17 cellular contexts compared by ENCODE assay signal in genomic region chr2:231130657-231131056, GRCh38. TPM values are rescaled to one million over a fixed set of nuclear protein-coding genes. Genes with fewer than 3 reads are reported as not detected.
DNase-seq lines count a peak whose midpoint lies in the region; ATAC-seq, FAIRE-seq and TF ChIP-seq lines count a peak whose summit lies in the region.
"Had no signal": no experiment of that assay in that cellular context is flagged by ENCODE, and none has a peak within 500 bp of the region (broad histone marks: within the 10 kb centered on the region; RNA-seq: fewer than 3 reads in every experiment).

No MANE protein-coding gene starts in this region.

- TF ChIP-seq POLR2A in thyroid gland (IDR thresholded peaks at IDR 0.05), result no peak

- FAIRE-seq in G401.6 (lab: Jason Lieb, UNC), result peak; percentile 75
- peak; percentile 74 for FAIRE-seq in endometrium (lab: Jason Lieb, UNC)

- ATAC-seq in RWPE2 (ENCODE audit: low read depth), result no peak
- ATAC-seq: HCT116 had no signal

- peak overlapping the region; percentile 16 for H3K27ac ChIP-seq in RWPE2 (ENCODE audit: poor library complexity, severe bottlenecking)
- no peak overlapping the region for H3K27ac ChIP-seq in thyroid gland

- WGBS in thyroid gland, 2 donors, result 93 to 96% methylated on average over 2 of the region's 2 CpGs

- no peak for DNase-seq in RWPE2 (ENCODE audit: low spot score)
- no peak for DNase-seq in HPDE6-E6E7 (ENCODE audit: extremely low spot score)
- DNase-seq in thyroid gland, result no peak
- DNase-seq in C1 segment of cervical spinal cord (lab: John Stamatoyannopoulos, UW), result no peak
- DNase-seq: Caco-2; CD4-positive, CD25-positive, alpha-beta regulatory T cell; DMS53; Karpas-422; MM.1S; NCI-H1092 treated with DMSO at 0.1 percent for 48 hours; NCI-H446 treated with DMSO at 0.1 percent for 48 hours; NK-92 treated with Interleukin-12 subunit alpha and Interleukin-12 subunit beta, amount 100 ng/mL, for 24 hours had no signal

- H3K9me3 ChIP-seq in RWPE2 (ENCODE audit: severe bottlenecking) (no peaks in the 10 kb centered on the region), skeletal muscle satellite cell (replicated peaks; ENCODE audit: low read length) (no peaks in the 10 kb centered on the region), thyroid gland (no peaks in the 10 kb centered on the region)
- H3K9me3 ChIP-seq: Caco-2 had no signal

- TF ChIP-seq CTCF in RWPE2 (IDR thresholded peaks at IDR 0.05; ENCODE audit: poor library complexity, severe bottlenecking), result no peak
- no peak for TF ChIP-seq CTCF in thyroid gland (IDR thresholded peaks at IDR 0.05)

- intact Hi-C loops in thyroid gland (cut with DNase I), result no loop called here

- H3K4me3 ChIP-seq in RWPE2 (ENCODE audit: severe bottlenecking) (no peak overlapping the region), skeletal muscle satellite cell (ENCODE audit: low read length) (no peak overlapping the region), thyroid gland (replicated peaks in 1 of 3) (no peak overlapping the region)

- H3K27me3 ChIP-seq in RWPE2 (ENCODE audit: insufficient read depth, poor library complexity, severe bottlenecking), result no peaks in the 10 kb centered on the region
- no peaks in the 10 kb centered on the region for H3K27me3 ChIP-seq in skeletal muscle satellite cell (ENCODE audit: control insufficient read depth, insufficient read depth, low read length)
- H3K27me3 ChIP-seq in thyroid gland, result no peaks in the 10 kb centered on the region

- no peak overlapping the region for H3K9ac ChIP-seq in skeletal muscle satellite cell (ENCODE audit: low read depth, low read length)

- no peaks in the 10 kb centered on the region; the same call in none of the 2 replicates for H3K36me3 ChIP-seq in RWPE2 (ENCODE audit: low read depth)
- no peaks in the 10 kb centered on the region for H3K36me3 ChIP-seq in skeletal muscle satellite cell (ENCODE audit: insufficient read depth, low read length)
- no peaks in the 10 kb centered on the region for H3K36me3 ChIP-seq in thyroid gland

- H3K4me1 ChIP-seq in RWPE2 (ENCODE audit: insufficient read depth, poor library complexity, severe bottlenecking), result peaks cover 33% of the 10 kb centered on the region
- peaks cover 73% of the 10 kb centered on the region for H3K4me1 ChIP-seq in skeletal muscle satellite cell (ENCODE audit: control insufficient read depth, insufficient read depth, low read length)
- H3K4me1 ChIP-seq in thyroid gland, result peaks cover 0 to 5% of the 10 kb centered on the region in 2 donors
- H3K4me1 ChIP-seq: Caco-2 had no signal

- peak overlapping the region; percentile 36 for H3K4me2 ChIP-seq in skeletal muscle satellite cell (ENCODE audit: low read length)

RNA-seq across cellular contexts. Expression of gene HTR2B, which starts 5.8 kb away (rescaled TPM):
- under 0.01 TPM in 1 of 2 replicates, not detected in the other for total RNA-seq in skeletal muscle satellite cell (2012; rRNA removed)
- 10 to 100 TPM in 1 of 4 donors, 1 to 10 TPM in 3; 2.3 to 16.8 (median 4.6) TPM for total RNA-seq in thyroid gland
- total RNA-seq: Caco-2; T-helper 1 cell treated with Interleukin-12 subunit alpha and Interleukin-12 subunit beta and Interleukin-4 antibody, amounts not matched to agents 30 ng/mL and 1 ng/mL, for 36 hours had no signal
